1 cellular context compared by ENCODE assay signal in the genomic region with DNA sequence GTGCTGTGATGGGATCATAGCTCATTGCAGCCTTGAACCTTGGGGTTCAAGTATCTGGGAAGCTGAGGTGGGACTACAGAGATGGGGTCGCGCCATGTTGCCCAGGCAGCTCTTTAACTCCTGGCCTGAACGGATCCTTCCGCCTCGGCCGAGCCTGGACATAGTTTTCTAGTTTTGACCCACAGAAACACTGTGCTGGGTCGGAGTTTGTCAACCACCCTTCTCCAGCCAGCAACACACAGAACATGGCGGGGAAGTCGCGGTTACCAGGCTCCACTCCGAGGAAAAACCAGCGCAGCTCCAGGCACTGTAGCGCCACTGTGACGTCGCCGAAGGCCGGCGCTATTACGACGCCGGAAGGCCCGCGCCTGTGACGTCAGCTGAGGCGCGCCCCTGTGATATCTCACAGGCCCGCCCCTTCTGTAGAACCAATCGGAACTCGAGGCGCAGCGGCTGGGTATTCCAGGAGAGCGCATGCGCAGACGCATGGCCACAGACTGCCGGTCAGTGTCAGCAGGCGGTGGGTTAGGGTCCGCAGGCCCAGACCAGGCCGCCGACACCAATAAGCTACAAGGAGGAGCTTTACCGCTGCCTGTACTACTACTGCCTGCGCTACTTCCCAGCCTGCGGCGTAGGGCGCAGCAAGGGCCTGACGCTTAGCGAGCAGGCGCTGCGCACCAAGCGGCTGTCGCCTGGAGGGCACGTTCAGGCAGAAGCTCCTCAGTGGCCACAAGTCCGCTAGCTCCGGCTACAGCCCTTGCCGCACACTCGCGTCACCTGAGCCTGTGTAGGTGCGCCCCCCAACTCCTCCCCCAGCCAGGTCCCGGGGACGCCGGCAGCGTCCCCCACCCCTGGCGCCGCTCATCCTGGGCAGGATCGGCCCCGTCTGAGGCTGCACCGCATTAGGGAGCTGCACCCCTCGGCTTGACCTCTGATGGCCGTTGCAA.
TF ChIP-seq lines count a peak whose summit lies in the region.

No MANE protein-coding gene starts in this region.

TF ChIP-seq in HepG2, 621 proteins besides CTCF, POLR2A, EP300 and RAD21 (continued from another document and continues in another):
- TF ChIP-seq, protein P1, sequence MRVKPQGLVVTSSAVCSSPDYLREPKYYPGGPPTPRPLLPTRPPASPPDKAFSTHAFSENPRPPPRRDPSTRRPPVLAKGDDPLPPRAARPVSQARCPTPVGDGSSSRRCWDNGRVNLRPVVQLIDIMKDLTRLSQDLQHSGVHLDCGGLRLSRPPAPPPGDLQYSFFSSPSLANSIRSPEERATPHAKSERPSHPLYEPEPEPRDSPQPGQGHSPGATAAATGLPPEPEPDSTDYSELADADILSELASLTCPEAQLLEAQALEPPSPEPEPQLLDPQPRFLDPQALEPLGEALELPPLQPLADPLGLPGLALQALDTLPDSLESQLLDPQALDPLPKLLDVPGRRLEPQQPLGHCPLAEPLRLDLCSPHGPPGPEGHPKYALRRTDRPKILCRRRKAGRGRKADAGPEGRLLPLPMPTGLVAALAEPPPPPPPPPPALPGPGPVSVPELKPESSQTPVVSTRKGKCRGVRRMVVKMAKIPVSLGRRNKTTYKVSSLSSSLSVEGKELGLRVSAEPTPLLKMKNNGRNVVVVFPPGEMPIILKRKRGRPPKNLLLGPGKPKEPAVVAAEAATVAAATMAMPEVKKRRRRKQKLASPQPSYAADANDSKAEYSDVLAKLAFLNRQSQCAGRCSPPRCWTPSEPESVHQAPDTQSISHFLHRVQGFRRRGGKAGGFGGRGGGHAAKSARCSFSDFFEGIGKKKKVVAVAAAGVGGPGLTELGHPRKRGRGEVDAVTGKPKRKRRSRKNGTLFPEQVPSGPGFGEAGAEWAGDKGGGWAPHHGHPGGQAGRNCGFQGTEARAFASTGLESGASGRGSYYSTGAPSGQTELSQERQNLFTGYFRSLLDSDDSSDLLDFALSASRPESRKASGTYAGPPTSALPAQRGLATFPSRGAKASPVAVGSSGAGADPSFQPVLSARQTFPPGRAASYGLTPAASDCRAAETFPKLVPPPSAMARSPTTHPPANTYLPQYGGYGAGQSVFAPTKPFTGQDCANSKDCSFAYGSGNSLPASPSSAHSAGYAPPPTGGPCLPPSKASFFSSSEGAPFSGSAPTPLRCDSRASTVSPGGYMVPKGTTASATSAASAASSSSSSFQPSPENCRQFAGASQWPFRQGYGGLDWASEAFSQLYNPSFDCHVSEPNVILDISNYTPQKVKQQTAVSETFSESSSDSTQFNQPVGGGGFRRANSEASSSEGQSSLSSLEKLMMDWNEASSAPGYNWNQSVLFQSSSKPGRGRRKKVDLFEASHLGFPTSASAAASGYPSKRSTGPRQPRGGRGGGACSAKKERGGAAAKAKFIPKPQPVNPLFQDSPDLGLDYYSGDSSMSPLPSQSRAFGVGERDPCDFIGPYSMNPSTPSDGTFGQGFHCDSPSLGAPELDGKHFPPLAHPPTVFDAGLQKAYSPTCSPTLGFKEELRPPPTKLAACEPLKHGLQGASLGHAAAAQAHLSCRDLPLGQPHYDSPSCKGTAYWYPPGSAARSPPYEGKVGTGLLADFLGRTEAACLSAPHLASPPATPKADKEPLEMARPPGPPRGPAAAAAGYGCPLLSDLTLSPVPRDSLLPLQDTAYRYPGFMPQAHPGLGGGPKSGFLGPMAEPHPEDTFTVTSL (CRISPR knock-in tag; IDR thresholded peaks at IDR 0.05; ENCODE audit: borderline replicate concordance), result peak; percentile 65; the same call in 1 of the 2 replicates
- TF ChIP-seq IKZF4 (CRISPR knock-in tag; IDR thresholded peaks at IDR 0.05; ENCODE audit: borderline replicate concordance, low read depth, not compliant biosample characterization) (peak; percentile 97), ZNF598 (CRISPR knock-in tag; IDR thresholded peaks at IDR 0.05; ENCODE audit: borderline replicate concordance) (peak; percentile 61; the same call in 1 of the 2 replicates), SP140L (CRISPR knock-in tag; IDR thresholded peaks at IDR 0.05; ENCODE audit: borderline replicate concordance) (0 out of 2 replicates have a peak, but pooled peaks have one; percentile 64), ZNF235 (CRISPR knock-in tag; IDR thresholded peaks at IDR 0.05; ENCODE audit: borderline replicate concordance) (0 out of 2 replicates have a peak, but pooled peaks have one; percentile 51), SOX5 (CRISPR knock-in tag; IDR thresholded peaks at IDR 0.05; ENCODE audit: borderline replicate concordance) (peak; percentile 45), ETV5 (CRISPR knock-in tag; IDR thresholded peaks at IDR 0.05; ENCODE audit: borderline replicate concordance) (peak; percentile 90), HDAC6 (IDR thresholded peaks at IDR 0.05; ENCODE audit: low read depth, low read length) (no peak), NFAT5 (CRISPR knock-in tag; IDR thresholded peaks at IDR 0.05) (peak; percentile 89; the same call in 1 of the 2 replicates), RBFOX2 (IDR thresholded peaks at IDR 0.05; ENCODE audit: low read depth, low read length) (peak; percentile 98), GLI4 (CRISPR knock-in tag; IDR thresholded peaks at IDR 0.05; ENCODE audit: borderline replicate concordance) (0 out of 2 replicates have a peak, but pooled peaks have one; percentile 74), ZFYVE20 (CRISPR knock-in tag; IDR thresholded peaks at IDR 0.05; ENCODE audit: borderline replicate concordance, low read depth) (peak; percentile 65; the same call in 1 of the 2 replicates), HNRNPK (IDR thresholded peaks at IDR 0.05; ENCODE audit: low read depth, low read length, poor library complexity, severe bottlenecking) (no peak), ZBTB42 (CRISPR knock-in tag; IDR thresholded peaks at IDR 0.05) (peak; percentile 62; the same call in 1 of the 2 replicates), HINFP (CRISPR knock-in tag; IDR thresholded peaks at IDR 0.05; ENCODE audit: low read depth) (no peak; the same call in 1 of the 2 replicates), SSRP1 (CRISPR knock-in tag; IDR thresholded peaks at IDR 0.05) (no peak; the same call in 1 of the 2 replicates), ZNF337 (CRISPR knock-in tag; IDR thresholded peaks at IDR 0.05; ENCODE audit: borderline replicate concordance, low read depth) (0 out of 2 replicates have a peak, but pooled peaks have one; percentile 61), NR2C2 (CRISPR knock-in tag; IDR thresholded peaks at IDR 0.05; ENCODE audit: borderline replicate concordance) (no peak; the same call in 1 of the 2 replicates), MEIS1 (CRISPR knock-in tag; IDR thresholded peaks at IDR 0.05; ENCODE audit: borderline replicate concordance) (no peak), NFYB (CRISPR knock-in tag; IDR thresholded peaks at IDR 0.05) (peak; percentile 86), PHF8 (CRISPR knock-in tag; IDR thresholded peaks at IDR 0.05) (peak; percentile 93), SMYD3 (CRISPR knock-in tag; IDR thresholded peaks at IDR 0.05) (peak; percentile 50; the same call in 1 of the 2 replicates), ZNF629 (CRISPR knock-in tag; conservative IDR thresholded peaks at IDR 0.05) (peak; percentile 45), SMARCE1 (IDR thresholded peaks at IDR 0.05; ENCODE audit: borderline replicate concordance) (no peak), TCF7 (IDR thresholded peaks at IDR 0.05; ENCODE audit: low read depth) (no peak), ZNF274 (CRISPR knock-in tag; IDR thresholded peaks at IDR 0.05) (peak; percentile 97)
- TF ChIP-seq, protein P2, sequence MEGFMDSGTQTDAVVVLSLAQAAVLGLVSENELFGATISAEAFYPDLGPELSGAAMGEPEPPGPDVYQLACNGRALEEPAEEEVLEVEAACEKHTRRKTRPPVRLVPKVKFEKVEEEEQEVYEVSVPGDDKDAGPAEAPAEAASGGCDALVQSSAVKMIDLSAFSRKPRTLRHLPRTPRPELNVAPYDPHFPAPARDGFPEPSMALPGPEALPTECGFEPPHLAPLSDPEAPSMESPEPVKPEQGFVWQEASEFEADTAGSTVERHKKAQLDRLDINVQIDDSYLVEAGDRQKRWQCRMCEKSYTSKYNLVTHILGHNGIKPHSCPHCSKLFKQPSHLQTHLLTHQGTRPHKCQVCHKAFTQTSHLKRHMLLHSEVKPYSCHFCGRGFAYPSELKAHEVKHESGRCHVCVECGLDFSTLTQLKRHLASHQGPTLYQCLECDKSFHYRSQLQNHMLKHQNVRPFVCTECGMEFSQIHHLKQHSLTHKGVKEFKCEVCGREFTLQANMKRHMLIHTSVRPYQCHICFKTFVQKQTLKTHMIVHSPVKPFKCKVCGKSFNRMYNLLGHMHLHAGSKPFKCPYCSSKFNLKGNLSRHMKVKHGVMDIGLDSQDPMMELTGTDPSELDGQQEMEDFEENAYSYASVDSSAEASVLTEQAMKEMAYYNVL (CRISPR knock-in tag; IDR thresholded peaks at IDR 0.05; ENCODE audit: borderline replicate concordance), result 0 out of 2 replicates have a peak, but pooled peaks have one; percentile 29
- TF ChIP-seq, protein P3, sequence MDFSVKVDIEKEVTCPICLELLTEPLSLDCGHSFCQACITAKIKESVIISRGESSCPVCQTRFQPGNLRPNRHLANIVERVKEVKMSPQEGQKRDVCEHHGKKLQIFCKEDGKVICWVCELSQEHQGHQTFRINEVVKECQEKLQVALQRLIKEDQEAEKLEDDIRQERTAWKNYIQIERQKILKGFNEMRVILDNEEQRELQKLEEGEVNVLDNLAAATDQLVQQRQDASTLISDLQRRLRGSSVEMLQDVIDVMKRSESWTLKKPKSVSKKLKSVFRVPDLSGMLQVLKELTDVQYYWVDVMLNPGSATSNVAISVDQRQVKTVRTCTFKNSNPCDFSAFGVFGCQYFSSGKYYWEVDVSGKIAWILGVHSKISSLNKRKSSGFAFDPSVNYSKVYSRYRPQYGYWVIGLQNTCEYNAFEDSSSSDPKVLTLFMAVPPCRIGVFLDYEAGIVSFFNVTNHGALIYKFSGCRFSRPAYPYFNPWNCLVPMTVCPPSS (IDR thresholded peaks at IDR 0.05), result no peak
- TF ChIP-seq, protein P4, sequence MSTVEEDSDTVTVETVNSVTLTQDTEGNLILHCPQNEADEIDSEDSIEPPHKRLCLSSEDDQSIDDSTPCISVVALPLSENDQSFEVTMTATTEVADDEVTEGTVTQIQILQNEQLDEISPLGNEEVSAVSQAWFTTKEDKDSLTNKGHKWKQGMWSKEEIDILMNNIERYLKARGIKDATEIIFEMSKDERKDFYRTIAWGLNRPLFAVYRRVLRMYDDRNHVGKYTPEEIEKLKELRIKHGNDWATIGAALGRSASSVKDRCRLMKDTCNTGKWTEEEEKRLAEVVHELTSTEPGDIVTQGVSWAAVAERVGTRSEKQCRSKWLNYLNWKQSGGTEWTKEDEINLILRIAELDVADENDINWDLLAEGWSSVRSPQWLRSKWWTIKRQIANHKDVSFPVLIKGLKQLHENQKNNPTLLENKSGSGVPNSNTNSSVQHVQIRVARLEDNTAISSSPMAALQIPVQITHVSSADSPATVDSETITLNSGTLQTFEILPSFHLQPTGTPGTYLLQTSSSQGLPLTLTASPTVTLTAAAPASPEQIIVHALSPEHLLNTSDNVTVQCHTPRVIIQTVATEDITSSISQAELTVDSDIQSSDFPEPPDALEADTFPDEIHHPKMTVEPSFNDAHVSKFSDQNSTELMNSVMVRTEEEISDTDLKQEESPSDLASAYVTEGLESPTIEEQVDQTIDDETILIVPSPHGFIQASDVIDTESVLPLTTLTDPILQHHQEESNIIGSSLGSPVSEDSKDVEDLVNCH (CRISPR knock-in tag; IDR thresholded peaks at IDR 0.05), result no peak
- TF ChIP-seq, protein P5, sequence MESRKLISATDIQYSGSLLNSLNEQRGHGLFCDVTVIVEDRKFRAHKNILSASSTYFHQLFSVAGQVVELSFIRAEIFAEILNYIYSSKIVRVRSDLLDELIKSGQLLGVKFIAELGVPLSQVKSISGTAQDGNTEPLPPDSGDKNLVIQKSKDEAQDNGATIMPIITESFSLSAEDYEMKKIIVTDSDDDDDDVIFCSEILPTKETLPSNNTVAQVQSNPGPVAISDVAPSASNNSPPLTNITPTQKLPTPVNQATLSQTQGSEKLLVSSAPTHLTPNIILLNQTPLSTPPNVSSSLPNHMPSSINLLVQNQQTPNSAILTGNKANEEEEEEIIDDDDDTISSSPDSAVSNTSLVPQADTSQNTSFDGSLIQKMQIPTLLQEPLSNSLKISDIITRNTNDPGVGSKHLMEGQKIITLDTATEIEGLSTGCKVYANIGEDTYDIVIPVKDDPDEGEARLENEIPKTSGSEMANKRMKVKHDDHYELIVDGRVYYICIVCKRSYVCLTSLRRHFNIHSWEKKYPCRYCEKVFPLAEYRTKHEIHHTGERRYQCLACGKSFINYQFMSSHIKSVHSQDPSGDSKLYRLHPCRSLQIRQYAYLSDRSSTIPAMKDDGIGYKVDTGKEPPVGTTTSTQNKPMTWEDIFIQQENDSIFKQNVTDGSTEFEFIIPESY (CRISPR knock-in tag; IDR thresholded peaks at IDR 0.05), result no peak
